In the genomic region with DNA sequence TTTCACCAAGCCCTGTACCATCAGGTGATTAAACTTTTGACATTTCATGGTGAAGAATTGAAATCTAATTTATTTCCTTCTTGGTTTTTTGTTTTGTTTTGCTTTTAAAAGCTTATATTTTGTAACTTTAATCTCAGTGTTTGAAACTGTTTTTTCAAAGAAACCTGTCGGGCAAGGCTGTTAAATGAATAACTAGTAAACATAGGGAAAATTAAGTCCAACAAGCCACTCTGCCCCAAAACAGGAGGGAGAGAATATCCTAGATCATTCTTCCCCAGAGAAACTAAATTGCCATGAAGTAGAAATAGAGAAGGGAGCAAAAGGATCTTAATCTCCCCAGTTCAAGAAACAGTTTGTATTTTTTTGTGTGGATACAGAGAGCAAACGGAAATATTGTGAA, we compare ENCODE assay signal across 1 cellular context.
TF ChIP-seq lines count a peak whose summit lies in the region.

No MANE protein-coding gene starts in this region.

TF ChIP-seq in HepG2, 621 proteins besides CTCF, POLR2A, EP300 and RAD21 (continued from another document):
- TF ChIP-seq IRF1 (CRISPR knock-in tag; IDR thresholded peaks at IDR 0.05; ENCODE audit: low read depth) (no peak), KDM2A (CRISPR knock-in tag; IDR thresholded peaks at IDR 0.05; ENCODE audit: borderline replicate concordance, low read depth) (no peak), GATA4 (IDR thresholded peaks at IDR 0.05; ENCODE audit: borderline replicate concordance, low read depth) (no peak), KLF11 (CRISPR knock-in tag; IDR thresholded peaks at IDR 0.05) (no peak), RBM39 (IDR thresholded peaks at IDR 0.05; ENCODE audit: low read depth, low read length, poor library complexity, severe bottlenecking) (no peak), ZNF451 (CRISPR knock-in tag; IDR thresholded peaks at IDR 0.05) (no peak), CAMTA2 (CRISPR knock-in tag; IDR thresholded peaks at IDR 0.05; ENCODE audit: borderline replicate concordance) (no peak), ZNF605 (CRISPR knock-in tag; IDR thresholded peaks at IDR 0.05) (no peak), ZNF18 (CRISPR knock-in tag; IDR thresholded peaks at IDR 0.05; ENCODE audit: insufficient replicate concordance) (no peak)
